In genomic region chr4:169615467-169616106, GRCh38 we compare ENCODE assay signal across 21 cellular contexts. TPM values are rescaled to one million over a fixed set of nuclear protein-coding genes. Genes with fewer than 3 reads are reported as not detected.
A peak's percentile ranks its signal among the peaks of the same experiment; 100 is the strongest.
DNase-seq lines count a peak whose midpoint lies in the region; ATAC-seq and TF ChIP-seq lines count a peak whose summit lies in the region.
"Had no signal": no experiment of that assay in that cellular context is flagged by ENCODE, and none has a peak within 500 bp of the region (broad histone marks: within the 10 kb centered on the region; RNA-seq: fewer than 3 reads in every experiment).

No MANE protein-coding gene starts in this region.

- in situ Hi-C loops in mammary epithelial cell (cut with MboI; ENCODE audit: low sequenced_read_pairs in 2 of 2) = loop anchor here (25.0 kb wide), 1 partner anchor 422 kb away; the partner anchor contains the start of gene MFAP3L (in 2 of the 2)

- no TSS peak for BruUV-seq in mammary epithelial cell (replicated peaks; lab: Mats Ljungman, UMichigan)
- BruUV-seq in PC-3 (replicated peaks; lab: Mats Ljungman, UMichigan) = no TSS peak

- no peaks in the 10 kb centered on the region for H3K9me3 Mint-ChIP-seq in activated naive CD8-positive, alpha-beta T cell treated with anti-CD3 and anti-CD28 coated beads, Interleukin-2, amount 50 U/mL, for 24 hours
- H3K9me3 Mint-ChIP-seq: mesothelial cell of epicardium, type B pancreatic cell had no signal

- WGBS in mammary epithelial cell (ENCODE audit: low coverage, missing lambda C conversion rate) = 78% methylated on average over 4 of the region's 4 CpGs

- intact Hi-C loops in mammary epithelial cell (cut with micrococcal nuclease) = loop anchor here (10.0 kb wide), 1 partner anchor 139 kb away; the partner anchor contains the start of gene HPF1
- intact Hi-C loops in breast epithelium (cut with DNase I; ENCODE audit: low total_unique reads) = no loop called here
- intact Hi-C loops in PC-3 (cut with micrococcal nuclease) = no loop called here
- intact Hi-C loops in Right ventricle myocardium inferior (cut with DNase I) = no loop called here

- H3K27me3 Mint-ChIP-seq in activated naive CD8-positive, alpha-beta T cell treated with anti-CD3 and anti-CD28 coated beads, Interleukin-2, amount 50 U/mL, for 24 hours = no peaks in the 10 kb centered on the region
- H3K27me3 Mint-ChIP-seq: type B pancreatic cell had no signal

- CTCF ChIA-PET in mammary epithelial cell (lab: Charles Lee; ENCODE audit: low non-redundant PET) (interaction anchor here (0.5 kb wide), 1 partner anchor 410 kb away, joined by 3 read pairs; the partner anchor contains the start of gene MFAP3L), PC-3 (lab: Charles Lee) (no interaction called here)

- H3K9me3 ChIP-seq in mammary epithelial cell (replicated peaks; ENCODE audit: insufficient read depth, low read length) = no peaks in the 10 kb centered on the region
- H3K9me3 ChIP-seq in breast epithelium = no peaks in the 10 kb centered on the region
- no peaks in the 10 kb centered on the region for H3K9me3 ChIP-seq in PC-3 (ENCODE audit: low read length)
- no peaks in the 10 kb centered on the region for H3K9me3 ChIP-seq in osteoblast (ENCODE audit: low read depth, low read length)
- H3K9me3 ChIP-seq in WERI-Rb-1 (ENCODE audit: severe bottlenecking) = no peaks in the 10 kb centered on the region
- H3K9me3 ChIP-seq: pancreas had no signal

- H3K9ac ChIP-seq in mammary epithelial cell (ENCODE audit: insufficient read depth, low read length) (peak overlapping the region; percentile 2), PC-3 (ENCODE audit: low read length) (no peak overlapping the region)

- no peaks in the 10 kb centered on the region for H3K36me3 ChIP-seq in mammary epithelial cell (ENCODE audit: insufficient read depth, low read length)
- H3K36me3 ChIP-seq in breast epithelium = no peaks in the 10 kb centered on the region
- no peaks in the 10 kb centered on the region for H3K36me3 ChIP-seq in PC-3 (ENCODE audit: low read depth, low read length)
- H3K36me3 ChIP-seq in osteoblast (ENCODE audit: insufficient read depth, low read length) = no peaks in the 10 kb centered on the region
- H3K36me3 ChIP-seq in WERI-Rb-1 = peaks cover 3% of the 10 kb centered on the region; the same call in 1 of the 2 replicates
- H3K36me3 ChIP-seq: pancreas had no signal

- no peaks in the 10 kb centered on the region for H4K20me1 ChIP-seq in mammary epithelial cell (ENCODE audit: insufficient read depth, low read length)
- H4K20me1 ChIP-seq in PC-3 (ENCODE audit: low read length) = no peaks in the 10 kb centered on the region
- no peaks in the 10 kb centered on the region for H4K20me1 ChIP-seq in osteoblast (ENCODE audit: insufficient read depth, low read length)

- POLR2A ChIA-PET in PC-3 (lab: Charles Lee; ENCODE audit: unreplicated experiment) = no interaction called here

- H3K27ac ChIP-seq in mammary epithelial cell (ENCODE audit: insufficient read depth, low read depth, low read length) = no peak overlapping the region
- H3K27ac ChIP-seq in breast epithelium = no peak overlapping the region
- no peak overlapping the region for H3K27ac ChIP-seq in PC-3 (ENCODE audit: low read length)
- H3K27ac ChIP-seq in osteoblast (ENCODE audit: low read depth, low read length) = no peak overlapping the region
- no peak overlapping the region for H3K27ac ChIP-seq in WERI-Rb-1
- H3K27ac ChIP-seq: HL-60, pancreas had no signal

- H3K36me3 Mint-ChIP-seq in activated naive CD8-positive, alpha-beta T cell treated with anti-CD3 and anti-CD28 coated beads, Interleukin-2, amount 50 U/mL, for 24 hours (ENCODE audit: low read depth) = no peaks in the 10 kb centered on the region
- H3K36me3 Mint-ChIP-seq: mesothelial cell of epicardium, type B pancreatic cell had no signal

- H3K4me3 ChIP-seq in mammary epithelial cell (replicated peaks in 1 of 3; ENCODE audit: insufficient read depth in 1 of 3, low read depth in 2 of 3, low read length in 3 of 3) = no peak overlapping the region
- H3K4me3 ChIP-seq in breast epithelium = no peak overlapping the region
- no peak overlapping the region for H3K4me3 ChIP-seq in PC-3 (ENCODE audit: low read length)
- H3K4me3 ChIP-seq in osteoblast (ENCODE audit: insufficient read depth, low read length) = no peak overlapping the region
- no peak overlapping the region for H3K4me3 ChIP-seq in WERI-Rb-1 (ENCODE audit: low read depth, low read length)
- H3K4me3 ChIP-seq: pancreas had no signal

- TF ChIP-seq CTCF in mammary epithelial cell (conservative IDR thresholded peaks at IDR 0.05 in 1 of 2, IDR thresholded peaks at IDR 0.05 in 1 of 2; ENCODE audit: extremely low read depth in 1 of 2, insufficient read depth in 1 of 2, low read depth in 1 of 2, low read length in 2 of 2) (no peak), breast epithelium (IDR thresholded peaks at IDR 0.05) (no peak), PC-3 (conservative IDR thresholded peaks at IDR 0.05; ENCODE audit: low read depth, low read length) (no peak), osteoblast (IDR thresholded peaks at IDR 0.05; ENCODE audit: extremely low read depth, low read depth, low read length) (no peak), WERI-Rb-1 (IDR thresholded peaks at IDR 0.05; ENCODE audit: low read depth, low read length) (no peak)

- H3K27me3 ChIP-seq in mammary epithelial cell (ENCODE audit: insufficient read depth, low read length) (no peaks in the 10 kb centered on the region), breast epithelium (no peaks in the 10 kb centered on the region), PC-3 (ENCODE audit: low read length) (no peaks in the 10 kb centered on the region), osteoblast (ENCODE audit: insufficient read depth, low read length) (no peaks in the 10 kb centered on the region), WERI-Rb-1 (ENCODE audit: insufficient read depth, low read depth, severe bottlenecking) (no peaks in the 10 kb centered on the region)
- H3K27me3 ChIP-seq: pancreas had no signal

- DNase-seq in mammary epithelial cell (peak; percentile 87), breast epithelium (ENCODE audit: low spot score in 2 of 2) (no peak), PC-3 (peak; percentile 13), osteoblast (ENCODE audit: insufficient read length, low spot score, missing footprints) (peak; percentile 81), WERI-Rb-1 (no peak), Right ventricle myocardium inferior (ENCODE audit: missing footprints) (no peak), ecto neural progenitor cell (ENCODE audit: low spot score) (no peak)
- no peak for DNase-seq in activated naive CD8-positive, alpha-beta T cell treated with anti-CD3 and anti-CD28 coated beads, Interleukin-2, amount 50 U/mL, for 24 hours
- DNase-seq: activated CD8-positive, alpha-beta memory T cell treated with anti-CD3 and anti-CD28 coated beads, Interleukin-2, amount 50 U/mL, for 4 hours; DMS153; effector memory CD4-positive, alpha-beta T cell; foreskin melanocyte; NCI-H1930; NCI-H82; pancreas; SHP77; stimulated activated CD8-positive, alpha-beta memory T cell treated with anti-CD3 and anti-CD28 coated beads, Interleukin-4, amount 100 ng/mL, for 48 hours had no signal

- peak overlapping the region; percentile 33 for H3K27ac Mint-ChIP-seq in activated naive CD8-positive, alpha-beta T cell treated with anti-CD3 and anti-CD28 coated beads, Interleukin-2, amount 50 U/mL, for 24 hours
- H3K27ac Mint-ChIP-seq: mesothelial cell of epicardium, type B pancreatic cell had no signal

- H3K4me1 Mint-ChIP-seq in activated naive CD8-positive, alpha-beta T cell treated with anti-CD3 and anti-CD28 coated beads, Interleukin-2, amount 50 U/mL, for 24 hours = peaks cover 61% of the 10 kb centered on the region

- H3K4me2 ChIP-seq in mammary epithelial cell (ENCODE audit: insufficient read depth, low read depth, low read length) (no peak overlapping the region), PC-3 (ENCODE audit: low read length) (no peak overlapping the region), osteoblast (ENCODE audit: insufficient read depth, low read length) (no peak overlapping the region)

- no peak for TF ChIP-seq POLR2A in breast epithelium (IDR thresholded peaks at IDR 0.05)

- no peaks in the 10 kb centered on the region for H3K9me2 ChIP-seq in PC-3 (replicated peaks; ENCODE audit: low read length)

- H3K4me3 Mint-ChIP-seq in activated naive CD8-positive, alpha-beta T cell treated with anti-CD3 and anti-CD28 coated beads, Interleukin-2, amount 50 U/mL, for 24 hours = no peak overlapping the region
- H3K4me3 Mint-ChIP-seq: mesothelial cell of epicardium, type B pancreatic cell had no signal

- H3K79me2 ChIP-seq in mammary epithelial cell (ENCODE audit: insufficient read depth, low read length) = peaks cover 15% of the 10 kb centered on the region
- H3K79me2 ChIP-seq in PC-3 (ENCODE audit: low read length) = peaks cover 18% of the 10 kb centered on the region
- H3K79me2 ChIP-seq in osteoblast (ENCODE audit: insufficient read depth, low read length) = peaks cover 19% of the 10 kb centered on the region

- H3K4me1 ChIP-seq in mammary epithelial cell (ENCODE audit: insufficient read depth, low read length) = peaks cover 12% of the 10 kb centered on the region
- H3K4me1 ChIP-seq in breast epithelium = peaks cover 3 to 4% of the 10 kb centered on the region in 2 donors
- H3K4me1 ChIP-seq in PC-3 (ENCODE audit: insufficient read depth, low read length) = peaks cover 15% of the 10 kb centered on the region
- peaks cover 27% of the 10 kb centered on the region for H3K4me1 ChIP-seq in osteoblast (ENCODE audit: insufficient read depth, low read length)

- H2AFZ ChIP-seq in mammary epithelial cell (ENCODE audit: low read depth, low read length) = peak overlapping the region; percentile 23
- no peak overlapping the region for H2AFZ ChIP-seq in PC-3 (ENCODE audit: low read length)
- no peak overlapping the region for H2AFZ ChIP-seq in osteoblast (ENCODE audit: low read length)

- no peaks in the 10 kb centered on the region for H3F3A ChIP-seq in PC-3 (ENCODE audit: low read length, unreplicated experiment)

- ATAC-seq in PC-3 (no peak), Right ventricle myocardium inferior (no peak)
- ATAC-seq in activated naive CD8-positive, alpha-beta T cell treated with anti-CD3 and anti-CD28 coated beads, Interleukin-2, amount 50 U/mL, for 24 hours = peak; percentile 12
- ATAC-seq: HCT116, pancreas had no signal

- dilution Hi-C loops in mammary epithelial cell (cut with HindIII; ENCODE audit: low sequenced_read_pairs) = no loop called here

RNA-seq across cellular contexts. Expression of gene NEK1, which starts 3.2 kb away (rescaled TPM):
- 10 to 100 TPM; 14.7 to 20.7 TPM for total RNA-seq in mammary epithelial cell
- polyA plus RNA-seq in mammary epithelial cell = 4.7 TPM
- polyA minus RNA-seq in mammary epithelial cell = 3.6 TPM
- 10 to 100 TPM; 14.4 to 18.1 (median 14.7) TPM for total RNA-seq in breast epithelium
- 3.6 and 4.3 TPM in 2 replicates for total RNA-seq in PC-3 (2014; rRNA removed)
- 9.8 and 15.3 TPM in 2 replicates for total RNA-seq in osteoblast
- 13.8 TPM for total RNA-seq in Right ventricle myocardium inferior

RNA-seq across cellular contexts. Expression of gene CLCN3, which starts 4.8 kb away (rescaled TPM):
- total RNA-seq in mammary epithelial cell = 10 to 100 TPM; 29.4 to 30.2 TPM
- polyA plus RNA-seq in mammary epithelial cell = 13.0 TPM
- polyA minus RNA-seq in mammary epithelial cell = 28.2 TPM
- total RNA-seq in breast epithelium = 10 to 100 TPM; 26.4 to 65.7 (median 32.8) TPM
- 13.2 and 16.9 TPM in 2 replicates for total RNA-seq in PC-3 (2014; rRNA removed)
- total RNA-seq in osteoblast = 32.2 and 35.9 TPM in 2 replicates
- 58.3 TPM for total RNA-seq in Right ventricle myocardium inferior

Comparison
In these comparisons a context has a peak if more than half of its experiments do, and no peak if none do; other contexts are left out.
1. DNase-seq: peak in mammary epithelial cell (single experiment), PC-3 (single experiment) and osteoblast (single experiment); none in breast epithelium (0 of 2), activated naive CD8-positive, alpha-beta T cell treated with anti-CD3 and anti-CD28 coated beads, Interleukin-2, amount 50 U/mL, for 24 hours (single experiment), WERI-Rb-1 (single experiment), Right ventricle myocardium inferior (single experiment) and ecto neural progenitor cell (single experiment).